6 cellular contexts compared by ENCODE assay signal in the genomic region with DNA sequence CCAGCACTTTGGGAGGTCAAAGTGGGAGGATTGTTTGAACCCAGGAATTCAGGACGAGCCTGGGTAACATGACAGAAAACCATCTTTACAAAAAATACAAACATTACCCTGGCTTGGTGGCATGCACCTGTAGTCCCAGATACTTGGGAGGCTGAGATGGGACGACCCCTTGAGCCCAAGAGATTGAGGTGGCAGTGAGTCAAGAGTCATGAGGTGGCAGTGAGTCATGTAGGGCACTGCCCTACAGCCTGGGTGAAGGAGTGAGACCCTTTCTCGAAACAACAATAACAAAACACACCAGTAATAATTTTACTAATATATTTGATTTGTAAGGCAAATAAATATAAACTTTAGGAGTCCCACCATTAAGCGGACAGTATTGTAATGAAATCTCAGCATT.
"Had no signal": no experiment of that assay in that cellular context is flagged by ENCODE, and none has a peak within 500 bp of the region (broad histone marks: within the 10 kb centered on the region; RNA-seq: fewer than 3 reads in every experiment).

No MANE protein-coding gene starts in this region.

- H3K4me3 ChIP-seq: GM23338, HAP-1, K562 had no signal

- H3K27ac Mint-ChIP-seq: GM23338, HFFc6 had no signal

- DNase-seq: HFFc6, IMR-90 had no signal

- H3K4me3 Mint-ChIP-seq: GM23338, HFFc6 had no signal

- H3K36me3 ChIP-seq: HAP-1 had no signal

- H3K4me1 Mint-ChIP-seq: GM23338 had no signal

- ATAC-seq: GM23338, HCT116, K562 had no signal
